ENCODE assay signal across 19 cellular contexts in genomic region chr15:58139631-58140522, GRCh38. TPM values are rescaled to one million over a fixed set of nuclear protein-coding genes. Genes with fewer than 3 reads are reported as not detected.
DNase-seq lines count a peak whose midpoint lies in the region; ATAC-seq and TF ChIP-seq lines count a peak whose summit lies in the region.
"Had no signal": no experiment of that assay in that cellular context is flagged by ENCODE, and none has a peak within 500 bp of the region (broad histone marks: within the 10 kb centered on the region; RNA-seq: fewer than 3 reads in every experiment).

No MANE protein-coding gene starts in this region.

- peaks cover 0 to 2% (median 0%) of the 10 kb centered on the region in 3 donors for H3K4me1 ChIP-seq in gastroesophageal sphincter
- peaks cover 0 to 10% (median 0%) of the 10 kb centered on the region in 6 donors for H3K4me1 ChIP-seq in spleen
- H3K4me1 ChIP-seq in psoas muscle = no peaks in the 10 kb centered on the region
- H3K4me1 ChIP-seq: body of pancreas, testis had no signal

- TF ChIP-seq CTCF in gastroesophageal sphincter (IDR thresholded peaks at IDR 0.05) (no peak), spleen (IDR thresholded peaks at IDR 0.05 in 8 of 11, conservative IDR thresholded peaks at IDR 0.05 in 3 of 11) (no peak), psoas muscle (IDR thresholded peaks at IDR 0.05) (no peak)

- H3K27me3 ChIP-seq in gastroesophageal sphincter (no peaks in the 10 kb centered on the region), spleen (replicated peaks in 1 of 7) (peaks cover 0 to 10% (median 0%) of the 10 kb centered on the region in 7 donors), psoas muscle (ENCODE audit: insufficient read depth in 3 of 3, low read length in 2 of 3) (peaks cover 0 to 2% (median 1%) of the 10 kb centered on the region in 3 donors)
- H3K27me3 ChIP-seq: body of pancreas, testis had no signal

- peak; percentile 7 for DNase-seq in NK-92 treated with Interleukin-12 subunit alpha and Interleukin-12 subunit beta, amount 100 ng/mL, for 24 hours (lab: John Stamatoyannopoulos, UW)
- DNase-seq in NK-92 (lab: John Stamatoyannopoulos, UW; ENCODE audit: unreplicated experiment) = no peak
- peak; percentile 66 for DNase-seq in SKM-1 (lab: John Stamatoyannopoulos, UW; ENCODE audit: unreplicated experiment)
- DNase-seq in spleen = no peak
- DNase-seq in psoas muscle = no peak
- DNase-seq in GM19238 (ENCODE audit: insufficient read length, low spot score) = no peak
- DNase-seq: activated CD8-positive, alpha-beta T cell treated with anti-CD3 and anti-CD28 coated beads, Interleukin-2, amount 10 ng/mL, durations not matched to agents 7 days and 5 days; activated effector memory CD4-positive, alpha-beta T cell treated with anti-CD3 and anti-CD28 coated beads, Interleukin-2, amount 50 U/mL, for 16 hours; Calu3; effector memory CD4-positive, alpha-beta T cell; kidney; NCI-H1417; NCI-H446 treated with DMSO at 0.1 percent for 48 hours; testis had no signal

- H3K4me3 ChIP-seq in gastroesophageal sphincter = no peak overlapping the region
- peak overlapping the region in 4 of 8 donors; percentile 2 to 61 (median 23) for H3K4me3 ChIP-seq in spleen
- no peak overlapping the region for H3K4me3 ChIP-seq in psoas muscle
- H3K4me3 ChIP-seq: body of pancreas, testis had no signal

- no peaks in the 10 kb centered on the region for H3K9me3 ChIP-seq in gastroesophageal sphincter
- no peaks in the 10 kb centered on the region for H3K9me3 ChIP-seq in spleen
- no peaks in the 10 kb centered on the region for H3K9me3 ChIP-seq in psoas muscle
- H3K9me3 ChIP-seq: body of pancreas, testis had no signal

- ATAC-seq in gastroesophageal sphincter = peak; percentile 60
- no peak for ATAC-seq in psoas muscle
- no peak for ATAC-seq in HG03378 (IDR thresholded peaks at IDR 0.05; ENCODE audit: unreplicated experiment)
- ATAC-seq: activated CD8-positive, alpha-beta T cell treated with anti-CD3 and anti-CD28 coated beads, Interleukin-2, amount 10 ng/mL, durations not matched to agents 7 days and 5 days; body of pancreas; natural killer cell treated with Interleukin-12 subunit alpha and Interleukin-12 subunit beta and Interleukin-15 and Interleukin-18, amount 100 ng/mL, for 72 hours had no signal

- intact Hi-C loops in spleen (cut with DNase I; ENCODE audit: low total_unique reads) = no loop called here
- intact Hi-C loops in psoas muscle (cut with DNase I) = no loop called here

- H3K36me3 ChIP-seq in gastroesophageal sphincter = no peaks in the 10 kb centered on the region
- H3K36me3 ChIP-seq in spleen = no peaks in the 10 kb centered on the region
- H3K36me3 ChIP-seq in psoas muscle (ENCODE audit: insufficient read depth in 1 of 2, low read depth in 1 of 2) = no peaks in the 10 kb centered on the region

- H3K27ac ChIP-seq in gastroesophageal sphincter (peak overlapping the region in 1 of 4 donors; percentile 8), spleen (peak overlapping the region in 7 of 8 donors; percentile 69 to 93 (median 86)), psoas muscle (no peak overlapping the region)
- H3K27ac ChIP-seq: 22Rv1, testis had no signal

- no peak for TF ChIP-seq POLR2A in gastroesophageal sphincter (IDR thresholded peaks at IDR 0.05)
- TF ChIP-seq POLR2A in spleen (IDR thresholded peaks at IDR 0.05) = no peak

- WGBS in gastroesophageal sphincter (ENCODE audit: low coverage in 1 of 2), 2 donors = 26 to 38% methylated on average over 5 of the region's 5 CpGs
- WGBS in spleen, 5 donors = 38 to 75% (median 60%) methylated on average over 5 of the region's 5 CpGs
- WGBS in psoas muscle, 3 donors = 31 to 42% (median 32%) methylated on average over 5 of the region's 5 CpGs

- no peak for TF ChIP-seq EP300 in gastroesophageal sphincter (IDR thresholded peaks at IDR 0.05)

RNA-seq across cellular contexts. Expression of gene AQP9, which starts 1.7 kb away (rescaled TPM):
- total RNA-seq in gastroesophageal sphincter = 1 to 10 TPM in 2 of 4 donors, under 1 TPM in 1, not detected in 1; 0.50 to 5.1 (median 3.0) TPM
- 100 to 1,000 TPM in 2 of 7 donors, 10 to 100 TPM in 5; 32.7 to 182 (median 72.9) TPM for total RNA-seq in spleen
- polyA plus RNA-seq in spleen = 1 to 10 TPM; 1.2 to 9.2 (median 6.1) TPM
- total RNA-seq in psoas muscle = 1 to 10 TPM in 1 of 4 donors, under 1 TPM in 3; 0.45 to 1.8 (median 0.67) TPM
- under 1 TPM; 0.12 to 0.23 (median 0.13) TPM for polyA plus RNA-seq in psoas muscle
- total RNA-seq: activated CD8-positive, alpha-beta T cell treated with anti-CD3 and anti-CD28 coated beads, Interleukin-2, amount 10 ng/mL, durations not matched to agents 7 days and 5 days; Calu3 had no signal

Comparison
In these comparisons a context has a peak if more than half of its experiments do, and no peak if none do; other contexts are left out.
1. DNase-seq: peak in NK-92 treated with Interleukin-12 subunit alpha and Interleukin-12 subunit beta, amount 100 ng/mL, for 24 hours (single experiment) and SKM-1 (single experiment); none in NK-92 (single experiment), spleen (single experiment), psoas muscle (0 of 2) and GM19238 (single experiment).
2. RNA of gene AQP9, which starts 1.7 kb away (total RNA-seq): 32.7 to 182 TPM in spleen; 0.50 to 5.1 TPM in gastroesophageal sphincter and 0.45 to 1.8 TPM in psoas muscle; every median in the first group is over 4 times any median in the second.